Comparison of ENCODE assay signal across 9 cellular contexts in genomic region chr15:58369261-58369699, GRCh38.
DNase-seq lines count a peak whose midpoint lies in the region; ATAC-seq and TF ChIP-seq lines count a peak whose summit lies in the region.
"Had no signal": no experiment of that assay in that cellular context is flagged by ENCODE, and none has a peak within 500 bp of the region (broad histone marks: within the 10 kb centered on the region; RNA-seq: fewer than 3 reads in every experiment).

No MANE protein-coding gene starts in this region.

- intact Hi-C loops in uterus (cut with DNase I; ENCODE audit: low total_unique reads) = no loop called here

- no peak overlapping the region for H3K27ac ChIP-seq in uterus

- no peaks in the 10 kb centered on the region for H3K27me3 ChIP-seq in uterus

- H3K36me3 ChIP-seq in uterus = no peaks in the 10 kb centered on the region

- DNase-seq in Caki2 (ENCODE audit: low read depth) = peak; percentile 80
- DNase-seq in HT-29 (ENCODE audit: low spot score) = peak; percentile 51
- peak; percentile 75 for DNase-seq in astrocyte of the cerebellum (ENCODE audit: low read depth)
- DNase-seq in mucosa of gallbladder (ENCODE audit: low spot score) = peak; percentile 23
- no peak for DNase-seq in NAMALWA (ENCODE audit: low spot score)
- DNase-seq in HUDEP-2 (lab: John Stamatoyannopoulos, UW; ENCODE audit: unreplicated experiment in 76 of 76) = no peak
- no peak for DNase-seq in uterus
- DNase-seq: NCI-H1048 had no signal

- no peaks in the 10 kb centered on the region for H3K4me1 ChIP-seq in uterus

- H3K9me3 ChIP-seq in uterus = no peaks in the 10 kb centered on the region

- no peak for ATAC-seq in GM21526 (IDR thresholded peaks at IDR 0.05; ENCODE audit: low FRiP score, unreplicated experiment)

- TF ChIP-seq CTCF in astrocyte of the cerebellum (IDR thresholded peaks at IDR 0.05; ENCODE audit: low read depth, low read length, missing control alignments) (no peak), uterus (IDR thresholded peaks at IDR 0.05) (no peak)

- no peak for TF ChIP-seq POLR2A in uterus (IDR thresholded peaks at IDR 0.05)

- H3K4me3 ChIP-seq in astrocyte of the cerebellum (ENCODE audit: low read depth, low read length) = no peak overlapping the region
- no peak overlapping the region for H3K4me3 ChIP-seq in uterus

- in situ Hi-C loops in Caki2 (cut with HindIII; ENCODE audit: low pct_unique_long_range_greater_than_20kb, low sequenced_read_pairs) = no loop called here
- in situ Hi-C loops in astrocyte of the cerebellum (cut with HindIII; ENCODE audit: low sequenced_read_pairs) = no loop called here

Comparison
In these comparisons a context has a peak if more than half of its experiments do, and no peak if none do; other contexts are left out.
1. DNase-seq: peak in Caki2 (single experiment), HT-29 (single experiment), astrocyte of the cerebellum (single experiment) and mucosa of gallbladder (single experiment); none in NAMALWA (single experiment), HUDEP-2 (0 of 76) and uterus (0 of 2).